In genomic region chr20:25318471-25319240, GRCh38 we compare ENCODE assay signal across 8 cellular contexts.
DNase-seq lines count a peak whose midpoint lies in the region; ATAC-seq and TF ChIP-seq lines count a peak whose summit lies in the region.

No MANE protein-coding gene starts in this region.

- no peak for DNase-seq in CD4-positive, alpha-beta T cell
- peak; percentile 68 for DNase-seq in foreskin melanocyte
- DNase-seq in COLO668 (lab: John Stamatoyannopoulos, UW; ENCODE audit: unreplicated experiment) = no peak
- no peak for DNase-seq in posterior vena cava (ENCODE audit: low spot score)
- DNase-seq in activated T-cell treated with anti-CD3 and anti-CD28 coated beads, Interleukin-2, amount 50 U/mL, for 24 hours = no peak
- DNase-seq in activated CD4-positive, alpha-beta T cell treated with anti-CD3 and anti-CD28 coated beads, Interleukin-2, amount 10 ng/mL, durations not matched to agents 24 days and 14 days = no peak

- H3K36me3 Mint-ChIP-seq in CD4-positive, alpha-beta T cell (ENCODE audit: low read depth) = peaks cover 33% of the 10 kb centered on the region
- H3K36me3 Mint-ChIP-seq in activated T-cell treated with anti-CD3 and anti-CD28 coated beads, Interleukin-2, amount 50 U/mL, for 24 hours (ENCODE audit: low read depth) = peaks cover 53% of the 10 kb centered on the region
- H3K36me3 Mint-ChIP-seq in activated CD4-positive, alpha-beta T cell treated with anti-CD3 and anti-CD28 coated beads, Interleukin-2, amount 10 ng/mL, durations not matched to agents 24 days and 14 days (ENCODE audit: low read depth) = peaks cover 15% of the 10 kb centered on the region

- CTCF ChIA-PET in CD4-positive, alpha-beta T cell (lab: Charles Lee) = no interaction called here

- TF ChIP-seq CTCF in CD4-positive, alpha-beta T cell (IDR thresholded peaks at IDR 0.05) = no peak

- no peak overlapping the region for H3K27ac Mint-ChIP-seq in CD4-positive, alpha-beta T cell
- no peak overlapping the region for H3K27ac Mint-ChIP-seq in activated T-cell treated with anti-CD3 and anti-CD28 coated beads, Interleukin-2, amount 50 U/mL, for 24 hours
- H3K27ac Mint-ChIP-seq in activated CD4-positive, alpha-beta T cell treated with anti-CD3 and anti-CD28 coated beads, Interleukin-2, amount 10 ng/mL, durations not matched to agents 24 days and 14 days = no peak overlapping the region

- no peaks in the 10 kb centered on the region for H3K9me3 ChIP-seq in CD4-positive, alpha-beta T cell (ENCODE audit: control insufficient read depth, low read length)

- H3K27me3 Mint-ChIP-seq in CD4-positive, alpha-beta T cell = no peaks in the 10 kb centered on the region
- no peaks in the 10 kb centered on the region for H3K27me3 Mint-ChIP-seq in activated T-cell treated with anti-CD3 and anti-CD28 coated beads, Interleukin-2, amount 50 U/mL, for 24 hours
- no peaks in the 10 kb centered on the region for H3K27me3 Mint-ChIP-seq in activated CD4-positive, alpha-beta T cell treated with anti-CD3 and anti-CD28 coated beads, Interleukin-2, amount 10 ng/mL, durations not matched to agents 24 days and 14 days

- H3K9me3 Mint-ChIP-seq in CD4-positive, alpha-beta T cell = no peaks in the 10 kb centered on the region
- H3K9me3 Mint-ChIP-seq in activated T-cell treated with anti-CD3 and anti-CD28 coated beads, Interleukin-2, amount 50 U/mL, for 24 hours = no peaks in the 10 kb centered on the region
- H3K9me3 Mint-ChIP-seq in activated CD4-positive, alpha-beta T cell treated with anti-CD3 and anti-CD28 coated beads, Interleukin-2, amount 10 ng/mL, durations not matched to agents 24 days and 14 days = no peaks in the 10 kb centered on the region

- H3K27me3 ChIP-seq in CD4-positive, alpha-beta T cell (ENCODE audit: control insufficient read depth, insufficient read depth, low read length) = no peaks in the 10 kb centered on the region

- H3K4me3 Mint-ChIP-seq in CD4-positive, alpha-beta T cell = no peak overlapping the region
- no peak overlapping the region for H3K4me3 Mint-ChIP-seq in activated T-cell treated with anti-CD3 and anti-CD28 coated beads, Interleukin-2, amount 50 U/mL, for 24 hours
- H3K4me3 Mint-ChIP-seq in activated CD4-positive, alpha-beta T cell treated with anti-CD3 and anti-CD28 coated beads, Interleukin-2, amount 10 ng/mL, durations not matched to agents 24 days and 14 days = no peak overlapping the region

- POLR2A ChIA-PET in CD4-positive, alpha-beta T cell (lab: Charles Lee) = no interaction called here

- H3K27ac ChIP-seq in CD4-positive, alpha-beta T cell (ENCODE audit: low read depth, low read length) = no peak overlapping the region

- peaks cover 4% of the 10 kb centered on the region for H3K4me1 Mint-ChIP-seq in CD4-positive, alpha-beta T cell (ENCODE audit: low read depth)
- H3K4me1 Mint-ChIP-seq in activated T-cell treated with anti-CD3 and anti-CD28 coated beads, Interleukin-2, amount 50 U/mL, for 24 hours (ENCODE audit: low read depth) = peaks cover 13% of the 10 kb centered on the region
- peaks cover 21% of the 10 kb centered on the region for H3K4me1 Mint-ChIP-seq in activated CD4-positive, alpha-beta T cell treated with anti-CD3 and anti-CD28 coated beads, Interleukin-2, amount 10 ng/mL, durations not matched to agents 24 days and 14 days

- ATAC-seq in CD4-positive, alpha-beta T cell (ENCODE audit: poor library complexity) = peak; percentile 29
- ATAC-seq in GM19438 (IDR thresholded peaks at IDR 0.05; ENCODE audit: low read depth, unreplicated experiment) (peak; percentile 92), HG03354 (IDR thresholded peaks at IDR 0.05; ENCODE audit: poor library complexity, severe bottlenecking, unreplicated experiment) (peak; percentile 94)

- intact Hi-C loops in CD4-positive, alpha-beta T cell (cut with DNase I, micrococcal nuclease) = loop anchor here in 1 of 2 experiments (2.0 kb wide), 1 partner anchor 30 kb away; no protein-coding TSS in a partner anchor
- intact Hi-C loops in posterior vena cava (cut with DNase I) = loop anchor here in 1 of 2 donors (5.0 kb wide), 1 partner anchor 69 kb away; no protein-coding TSS in a partner anchor
- intact Hi-C loops in activated CD4-positive, alpha-beta T cell treated with anti-CD3 and anti-CD28 coated beads, Interleukin-2, amount 10 ng/mL, durations not matched to agents 24 days and 14 days (cut with micrococcal nuclease) = no loop called here

Comparison
In these comparisons a context has a peak if more than half of its experiments do, and no peak if none do; other contexts are left out.
1. ATAC-seq: peak in every context shown above with its lines; median percentile 94 in HG03354; 92 in GM19438; 29 in CD4-positive, alpha-beta T cell.